1 cellular context compared by ENCODE assay signal in the genomic region with DNA sequence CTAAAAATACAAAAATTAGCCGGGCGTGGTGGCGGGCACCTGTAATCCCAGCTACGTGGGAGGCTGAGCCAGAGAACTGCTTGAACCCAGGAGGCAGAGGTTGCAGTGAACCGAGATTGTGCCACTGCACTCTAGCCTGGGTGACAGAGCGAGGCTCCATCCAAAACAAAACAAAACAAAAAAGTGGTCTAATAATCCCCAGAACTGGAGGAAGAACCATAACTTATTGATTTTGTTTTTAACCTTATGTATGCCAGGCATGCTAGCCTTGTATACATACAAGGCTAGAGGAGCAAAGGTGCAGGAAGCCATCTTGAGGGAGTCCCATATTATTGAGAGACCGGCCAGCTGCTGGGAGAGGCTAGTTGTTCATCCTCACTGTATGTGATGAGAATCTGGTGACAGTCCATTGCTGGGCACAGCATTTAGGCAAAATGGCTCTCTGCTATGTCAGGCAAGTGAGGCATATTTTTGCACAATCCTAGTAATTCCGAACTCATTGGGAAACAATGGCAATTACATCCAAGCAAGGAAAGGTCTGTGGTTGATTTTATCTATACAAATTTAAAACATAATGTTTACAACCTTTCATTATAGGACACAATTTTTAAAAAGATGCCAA.
TF ChIP-seq lines count a peak whose summit lies in the region.

No MANE protein-coding gene starts in this region.

TF ChIP-seq in HepG2, 621 proteins besides CTCF, POLR2A, EP300 and RAD21 (continued from another document):
- TF ChIP-seq ZNF891 (CRISPR knock-in tag; IDR thresholded peaks at IDR 0.05) (no peak), ZMYM2 (CRISPR knock-in tag; IDR thresholded peaks at IDR 0.05) (peak; percentile 77; the same call in 1 of the 2 replicates), REXO4 (CRISPR knock-in tag; IDR thresholded peaks at IDR 0.05; ENCODE audit: borderline replicate concordance) (no peak), BORCS8-MEF2B (CRISPR knock-in tag; IDR thresholded peaks at IDR 0.05) (no peak), ZNF256 (CRISPR knock-in tag; conservative IDR thresholded peaks at IDR 0.05) (no peak)
